9 cellular contexts compared by ENCODE assay signal in genomic region chr11:122781378-122782040, GRCh38. TPM values are rescaled to one million over a fixed set of nuclear protein-coding genes. Genes with fewer than 3 reads are reported as not detected.
DNase-seq lines count a peak whose midpoint lies in the region; ATAC-seq, FAIRE-seq and TF ChIP-seq lines count a peak whose summit lies in the region.
"Had no signal": no experiment of that assay in that cellular context is flagged by ENCODE, and none has a peak within 500 bp of the region (broad histone marks: within the 10 kb centered on the region; RNA-seq: fewer than 3 reads in every experiment).

No MANE protein-coding gene starts in this region.

- in situ Hi-C loops in HepG2 (cut with HindIII; ENCODE audit: extremely low pct_ligation_motif_present, low pct_unique_long_range_greater_than_20kb), result loop anchor here (5.0 kb wide), 1 partner anchor 149 kb away; no protein-coding TSS in a partner anchor

- no peak overlapping the region for H2AFZ ChIP-seq in HepG2 (ENCODE audit: low read length)

- H3K27ac ChIP-seq in colonic mucosa, result no peak overlapping the region
- no peak overlapping the region for H3K27ac ChIP-seq in HepG2 (ENCODE audit: extremely low read length, insufficient read depth, low read length)

- no peak overlapping the region for H3K4me3 ChIP-seq in colonic mucosa
- no peak overlapping the region for H3K4me3 ChIP-seq in HepG2 (replicated peaks in 1 of 3; ENCODE audit: insufficient read depth in 1 of 3, low read depth in 2 of 3, low read length in 3 of 3)

- no peaks in the 10 kb centered on the region for H3K79me2 ChIP-seq in HepG2 (ENCODE audit: insufficient read depth, low read length)

- no peaks in the 10 kb centered on the region for H3K36me3 ChIP-seq in colonic mucosa
- H3K36me3 ChIP-seq in HepG2 (replicated peaks in 1 of 2; ENCODE audit: control insufficient read depth in 1 of 2, insufficient read depth in 2 of 2, low read length in 2 of 2), result peaks cover 2 to 8% of the 10 kb centered on the region in 2 experiments; a peak in 2 of 5 replicates

- DNase-seq in NK-92 treated with Interleukin-12 subunit alpha and Interleukin-12 subunit beta, amount 100 ng/mL, for 24 hours (lab: John Stamatoyannopoulos, UW), result peak; percentile 25
- no peak for DNase-seq in NK-92 (lab: John Stamatoyannopoulos, UW; ENCODE audit: unreplicated experiment)
- peak; percentile 90 to 95 for DNase-seq in NCI-H446 (lab: John Stamatoyannopoulos, UW)
- peak; percentile 73 to 79 for DNase-seq in activated CD4-positive, alpha-beta T cell treated with anti-CD3 and anti-CD28 coated beads for 4 hours
- peak; percentile 83 for DNase-seq in colonic mucosa
- DNase-seq in HepG2 (ENCODE audit: low spot score), result peak; percentile 58
- DNase-seq in stimulated activated CD4-positive, alpha-beta T cell treated with anti-CD3 and anti-CD28 coated beads, Interleukin-4, amount 100 ng/mL, for 48 hours (ENCODE audit: low read depth in 2 of 2), result peak; percentile 63 to 75

- no peak overlapping the region for H3K4me2 ChIP-seq in HepG2 (ENCODE audit: low read depth, low read length)

- H3K9me3 ChIP-seq in colonic mucosa (no peaks in the 10 kb centered on the region), HepG2 (ENCODE audit: low read length) (no peaks in the 10 kb centered on the region)

- no peak for TF ChIP-seq EP300 in HepG2 (IDR thresholded peaks at IDR 0.05; ENCODE audit: low read depth in 2 of 2, low read length in 2 of 2)
- TF ChIP-seq EP300 in HepG2 (CRISPR knock-in tag; IDR thresholded peaks at IDR 0.05; ENCODE audit: borderline replicate concordance), result no peak

- POLR2A ChIA-PET in HepG2 (lab: Yijun Ruan, JAX), result no interaction called here

- H3K27me3 ChIP-seq in colonic mucosa (no peaks in the 10 kb centered on the region), HepG2 (ENCODE audit: control insufficient read depth in 1 of 2, insufficient read depth in 2 of 2, low read length in 2 of 2) (no peaks in the 10 kb centered on the region)

- peak overlapping the region in 1 of 2 donors; percentile 4 for H3K9ac ChIP-seq in colonic mucosa (ENCODE audit: low read depth in 2 of 2, low read length in 2 of 2)
- no peak overlapping the region for H3K9ac ChIP-seq in HepG2 (ENCODE audit: insufficient read depth, low read depth, low read length)

- intact Hi-C loops in colonic mucosa (cut with DNase I) (loop anchor here (2.0 kb wide), 2 partner anchors 151 to 201 kb away; no protein-coding TSS in a partner anchor), HepG2 (cut with micrococcal nuclease; ENCODE audit: unreplicated experiment) (loop anchor here (1.0 to 2.0 kb wide), 4 partner anchors 27 to 200 kb away; no protein-coding TSS in a partner anchor)

- no peak for TF ChIP-seq POLR2A in HepG2 (IDR thresholded peaks at IDR 0.05; ENCODE audit: insufficient read depth in 1 of 2, low read depth in 2 of 2, low read length in 2 of 2)

- BruUV-seq in HepG2 (replicated peaks; lab: Mats Ljungman, UMichigan), result no TSS peak

- 44% methylated on average over 11 of the region's 12 CpGs for WGBS in HepG2 (ENCODE audit: low lambda C conversion rate)

- TF ChIP-seq CTCF in colonic mucosa (IDR thresholded peaks at IDR 0.05), result peak; percentile 96
- TF ChIP-seq CTCF in HepG2 (CRISPR knock-in tag; IDR thresholded peaks at IDR 0.05), result peak; percentile 92

- peak; percentile 81 for TF ChIP-seq RAD21 in HepG2 (CRISPR knock-in tag; IDR thresholded peaks at IDR 0.05)

- no peaks in the 10 kb centered on the region for H4K20me1 ChIP-seq in HepG2 (ENCODE audit: insufficient read depth, low read length)

- ATAC-seq in HG03103 (IDR thresholded peaks at IDR 0.05; ENCODE audit: low read depth, unreplicated experiment) (peak; percentile 54), HepG2 (peak; percentile 99)

- H3K4me1 ChIP-seq in colonic mucosa (no peaks in the 10 kb centered on the region), HepG2 (ENCODE audit: insufficient read depth, low read length) (no peaks in the 10 kb centered on the region)

- peak; percentile 67 for FAIRE-seq in HepG2 (lab: Jason Lieb, UNC)
- FAIRE-seq: G401.6 had no signal

- CTCF ChIA-PET in HepG2 (lab: Yijun Ruan, JAX; ENCODE audit: low intra/inter-chr PET ratio, low total read pairs), result interaction anchor here (1.0 to 4.0 kb wide), 4 partner anchors 144 to 201 kb away, joined by 4 to 32 read pairs (median 18); no protein-coding TSS in a partner anchor

TF ChIP-seq in HepG2, 621 proteins besides CTCF, POLR2A, EP300 and RAD21 (continues in another document):
- 0 out of 2 replicates have a peak, but pooled peaks have one; percentile 16 for TF ChIP-seq IRF2 (CRISPR knock-in tag; IDR thresholded peaks at IDR 0.05)
- peak; percentile 34; the same call in 1 of the 2 replicates for TF ChIP-seq ZFP91 (CRISPR knock-in tag; IDR thresholded peaks at IDR 0.05; ENCODE audit: borderline replicate concordance)
- TF ChIP-seq XRCC5 (optimal IDR thresholded peaks at IDR 0.05; ENCODE audit: low read length), result peak; percentile 75
- TF ChIP-seq SMAD3 (CRISPR knock-in tag; IDR thresholded peaks at IDR 0.05), result 0 out of 2 replicates have a peak, but pooled peaks have one; percentile 26
- TF ChIP-seq SMC3 (IDR thresholded peaks at IDR 0.05; ENCODE audit: low read length), result peak; percentile 93
- 0 out of 2 replicates have a peak, but pooled peaks have one; percentile 43 for TF ChIP-seq ZGPAT (CRISPR knock-in tag; IDR thresholded peaks at IDR 0.05)
- peak; percentile 92 for TF ChIP-seq STAG1 (CRISPR knock-in tag; IDR thresholded peaks at IDR 0.05)
- no peak for TF ChIP-seq MTA1 (CRISPR knock-in tag; IDR thresholded peaks at IDR 0.05; ENCODE audit: borderline replicate concordance)
- no peak for TF ChIP-seq BHLHE40 (IDR thresholded peaks at IDR 0.05; ENCODE audit: low read length)
- TF ChIP-seq HMGA1 (CRISPR knock-in tag; conservative IDR thresholded peaks at IDR 0.05), result no peak
- peak; percentile 53; the same call in 1 of the 2 replicates for TF ChIP-seq KDM2A (CRISPR knock-in tag; IDR thresholded peaks at IDR 0.05; ENCODE audit: borderline replicate concordance, low read depth)
- 0 out of 2 replicates have a peak, but pooled peaks have one; percentile 57 for TF ChIP-seq ZFP82 (CRISPR knock-in tag; IDR thresholded peaks at IDR 0.05; ENCODE audit: borderline replicate concordance)
- TF ChIP-seq GATAD2A (CRISPR knock-in tag; IDR thresholded peaks at IDR 0.05), result 0 out of 2 replicates have a peak, but pooled peaks have one; percentile 16
- no peak for TF ChIP-seq MATR3 (CRISPR knock-in tag; IDR thresholded peaks at IDR 0.05)
- 0 out of 2 replicates have a peak, but pooled peaks have one; percentile 37 for TF ChIP-seq ERF (CRISPR knock-in tag; IDR thresholded peaks at IDR 0.05)
- peak in 1 of 2 experiments; percentile 35; a peak in 1 of 4 replicates for TF ChIP-seq MAFK (conservative IDR thresholded peaks at IDR 0.05 in 1 of 2, IDR thresholded peaks at IDR 0.05 in 1 of 2; ENCODE audit: low read length in 2 of 2)
- TF ChIP-seq MAFF (IDR thresholded peaks at IDR 0.05; ENCODE audit: low read depth, low read length), result peak; percentile 39

RNA-seq across cellular contexts. Expression of gene CRTAM, which starts 56.8 kb away (rescaled TPM):
- total RNA-seq in colonic mucosa (not detected), HepG2 (2016; rRNA removed; fragmentation: Illumina TruSeq; extraction: Trizol) (not detected in 2 replicates)
- not detected in 2 replicates for total RNA-seq in HepG2 (2016; cell fraction: cytosol; rRNA removed; fragmentation: Illumina TruSeq; extraction: Trizol; ENCODE audit: low read depth)
- total RNA-seq in HepG2 (2016; cell fraction: insoluble cytoplasmic fraction; rRNA removed; fragmentation: Illumina TruSeq; extraction: Trizol), result not detected in 2 replicates
- total RNA-seq in HepG2 (2016; cell fraction: membrane; rRNA removed; fragmentation: Illumina TruSeq; extraction: Trizol), result not detected in 2 replicates
- total RNA-seq in HepG2 (2016; cell fraction: nucleus; rRNA removed; fragmentation: Illumina TruSeq; extraction: Trizol), result not detected in 2 replicates
- not detected in 2 replicates for polyA plus RNA-seq in HepG2 (2011; rRNA removed)
- polyA plus RNA-seq in HepG2 (2011; cell fraction: cytosol; rRNA removed), result not detected in 2 replicates
- not detected in 2 replicates for polyA plus RNA-seq in HepG2 (2011; cell fraction: nucleus; rRNA removed)
- polyA plus RNA-seq in HepG2 (2012), result not detected in 2 replicates
- not detected in 2 replicates for polyA plus RNA-seq in HepG2 (2016; cell fraction: cytosol; fragmentation: Illumina TruSeq; extraction: Trizol; ENCODE audit: low read depth)
- polyA plus RNA-seq in HepG2 (2016; cell fraction: insoluble cytoplasmic fraction; fragmentation: Illumina TruSeq; extraction: Trizol; ENCODE audit: low read depth), result not detected in 2 replicates
- not detected in 2 replicates for polyA plus RNA-seq in HepG2 (2016; cell fraction: membrane; fragmentation: Illumina TruSeq; extraction: Trizol; ENCODE audit: low read depth)
- polyA plus RNA-seq in HepG2 (2016; cell fraction: nucleus; fragmentation: Illumina TruSeq; extraction: Trizol; ENCODE audit: insufficient read depth, low read depth), result not detected in 2 replicates
- not detected in 2 replicates for polyA minus RNA-seq in HepG2 (2011; rRNA and poly(A)+ RNA removed; ENCODE audit: low replicate concordance)
- polyA minus RNA-seq in HepG2 (2011; cell fraction: cytosol; rRNA and poly(A)+ RNA removed), result not detected in 2 replicates
- polyA minus RNA-seq in HepG2 (2011; cell fraction: nucleus; rRNA and poly(A)+ RNA removed), result not detected in 2 replicates
